ENCODE assay signal across 22 cellular contexts in genomic region chr10:86742230-86742629, GRCh38. TPM values are rescaled to one million over a fixed set of nuclear protein-coding genes. Genes with fewer than 3 reads are reported as not detected.
DNase-seq lines count a peak whose midpoint lies in the region; ATAC-seq, FAIRE-seq and TF ChIP-seq lines count a peak whose summit lies in the region.
"Had no signal": no experiment of that assay in that cellular context is flagged by ENCODE, and none has a peak within 500 bp of the region (broad histone marks: within the 10 kb centered on the region; RNA-seq: fewer than 3 reads in every experiment).

No MANE protein-coding gene starts in this region.

- H3K27me3 ChIP-seq in endothelial cell of umbilical vein (ENCODE audit: control insufficient read depth in 2 of 2, insufficient read depth in 2 of 2, low read length in 2 of 2) (peaks cover 58 to 82% of the 10 kb centered on the region in 2 experiments), neural progenitor cell (no peaks in the 10 kb centered on the region), tibial artery (no peaks in the 10 kb centered on the region)
- H3K27me3 ChIP-seq: MG63, SJCRH30 had no signal

- peaks cover 2% of the 10 kb centered on the region for H3K36me3 Mint-ChIP-seq in neural progenitor cell
- H3K36me3 Mint-ChIP-seq: CD4-positive, alpha-beta memory T cell had no signal

- CTCF ChIA-PET in endothelial cell of umbilical vein (lab: Charles Lee) = interaction anchor here (1.3 to 2.2 kb wide), 3 partner anchors 9 to 48 kb away, joined by 3 to 8 read pairs (median 3); no protein-coding TSS in a partner anchor

- no peak overlapping the region for H3K4me3 Mint-ChIP-seq in neural progenitor cell
- H3K4me3 Mint-ChIP-seq: CD4-positive, alpha-beta memory T cell; H9; HFFc6 had no signal

- no TSS peak for BruUV-seq in endothelial cell of umbilical vein (replicated peaks; lab: Mats Ljungman, UMichigan)

- H3K9me3 Mint-ChIP-seq in neural progenitor cell = no peaks in the 10 kb centered on the region
- H3K9me3 Mint-ChIP-seq: CD4-positive, alpha-beta memory T cell; H9; HFFc6 had no signal

- H3K9ac ChIP-seq in endothelial cell of umbilical vein (replicated peaks; ENCODE audit: extremely low read depth, insufficient read depth, low read length) (no peak overlapping the region), neural progenitor cell (no peak overlapping the region)
- H3K9ac ChIP-seq: BLaER1 had no signal

- no peak overlapping the region for H3K27ac ChIP-seq in endothelial cell of umbilical vein (ENCODE audit: insufficient read depth, low read depth, low read length)
- H3K27ac ChIP-seq in neural progenitor cell = no peak overlapping the region
- peak overlapping the region; percentile 82 to 88 for H3K27ac ChIP-seq in tibial artery
- H3K27ac ChIP-seq: BLaER1, SJCRH30 had no signal

- intact Hi-C loops in endothelial cell of umbilical vein (cut with micrococcal nuclease) (no loop called here), left cardiac atrium (cut with DNase I) (no loop called here), tibial artery (cut with DNase I; ENCODE audit: low total_unique reads) (no loop called here)

- H3K4me3 ChIP-seq in endothelial cell of umbilical vein (replicated peaks in 1 of 3; ENCODE audit: insufficient read depth in 1 of 3, low read depth in 1 of 3, low read length in 3 of 3) (no peak overlapping the region), neural progenitor cell (no peak overlapping the region), tibial artery (no peak overlapping the region)
- H3K4me3 ChIP-seq: BLaER1, MG63, SJCRH30 had no signal

- H3K79me2 ChIP-seq in endothelial cell of umbilical vein (ENCODE audit: control insufficient read depth, insufficient read depth, low read length) (no peaks in the 10 kb centered on the region), neural progenitor cell (ENCODE audit: low read depth) (no peaks in the 10 kb centered on the region)

- POLR2A ChIA-PET in endothelial cell of umbilical vein (lab: Charles Lee) = no interaction called here

- dilution Hi-C loops in endothelial cell of umbilical vein (cut with MboI; ENCODE audit: extremely low pct_ligation_motif_present, low sequenced_read_pairs) = no loop called here

- H3K4me1 Mint-ChIP-seq in neural progenitor cell = no peaks in the 10 kb centered on the region
- H3K4me1 Mint-ChIP-seq: CD4-positive, alpha-beta memory T cell had no signal

- ATAC-seq in left cardiac atrium = peak; percentile 31 to 53
- ATAC-seq: Panc1 had no signal

- no peaks in the 10 kb centered on the region for H3K9me3 ChIP-seq in endothelial cell of umbilical vein (replicated peaks; ENCODE audit: control insufficient read depth, insufficient read depth, low read length)
- H3K9me3 ChIP-seq in neural progenitor cell (ENCODE audit: low read depth) = no peaks in the 10 kb centered on the region
- no peaks in the 10 kb centered on the region for H3K9me3 ChIP-seq in tibial artery
- H3K9me3 ChIP-seq: BLaER1, Caco-2, MG63, SJCRH30 had no signal

- TF ChIP-seq CTCF in endothelial cell of umbilical vein (IDR thresholded peaks at IDR 0.05; ENCODE audit: extremely low read depth in 1 of 2, insufficient read depth in 1 of 2, low read depth in 1 of 2, low read length in 2 of 2) (no peak), neural progenitor cell (IDR thresholded peaks at IDR 0.05) (no peak), tibial artery (IDR thresholded peaks at IDR 0.05) (no peak)

- H3K36me3 ChIP-seq in endothelial cell of umbilical vein (ENCODE audit: control insufficient read depth in 2 of 2, extremely low read depth in 1 of 2, insufficient read depth in 2 of 2, low read length in 2 of 2) = no peaks in the 10 kb centered on the region
- no peaks in the 10 kb centered on the region for H3K36me3 ChIP-seq in neural progenitor cell
- H3K36me3 ChIP-seq in tibial artery = no peaks in the 10 kb centered on the region
- H3K36me3 ChIP-seq: BLaER1, MG63, SJCRH30 had no signal

- peak overlapping the region; percentile 66 for H3K27ac Mint-ChIP-seq in neural progenitor cell
- H3K27ac Mint-ChIP-seq: CD4-positive, alpha-beta memory T cell; HFFc6 had no signal

- peaks cover 6% of the 10 kb centered on the region for H3F3A ChIP-seq in neural progenitor cell (ENCODE audit: low read depth)

- no peak overlapping the region for H3K4me2 ChIP-seq in endothelial cell of umbilical vein (ENCODE audit: insufficient read depth, low read length)
- H3K4me2 ChIP-seq in neural progenitor cell = no peak overlapping the region
- H3K4me2 ChIP-seq: BLaER1 had no signal

- H3K27me3 Mint-ChIP-seq in neural progenitor cell (ENCODE audit: insufficient read depth, low read depth) = peaks cover 2% of the 10 kb centered on the region

- H4K20me1 ChIP-seq in endothelial cell of umbilical vein (replicated peaks; ENCODE audit: control insufficient read depth, extremely low read depth, insufficient read depth, low read length) (peaks cover 12% of the 10 kb centered on the region), neural progenitor cell (ENCODE audit: low read depth) (no peaks in the 10 kb centered on the region)

- H3K4me1 ChIP-seq in endothelial cell of umbilical vein (ENCODE audit: control insufficient read depth, extremely low read depth, insufficient read depth, low read length) (no peaks in the 10 kb centered on the region), neural progenitor cell (no peaks in the 10 kb centered on the region), tibial artery (peaks cover 3 to 36% (median 18%) of the 10 kb centered on the region in 4 donors)
- H3K4me1 ChIP-seq: Caco-2, SJCRH30 had no signal

- H3K9me1 ChIP-seq in endothelial cell of umbilical vein (replicated peaks; ENCODE audit: control insufficient read depth, extremely low read depth, insufficient read depth, low read length) = no peaks in the 10 kb centered on the region

- H2AFZ ChIP-seq in endothelial cell of umbilical vein (ENCODE audit: low read depth, low read length) (no peak overlapping the region), neural progenitor cell (replicated peaks) (no peak overlapping the region)

- no peak for DNase-seq in endothelial cell of umbilical vein (ENCODE audit: low read depth, low spot score)
- DNase-seq in left cardiac atrium = no peak
- DNase-seq in neural progenitor cell (ENCODE audit: low spot score) = no peak
- DNase-seq in tibial artery = peak in 1 of 2 donors; percentile 74
- no peak for DNase-seq in AG08395 (ENCODE audit: low spot score)
- no peak for DNase-seq in NCI-H69 (lab: John Stamatoyannopoulos, UW)
- DNase-seq in HPDE6-E6E7 (ENCODE audit: extremely low spot score) = no peak
- DNase-seq: Caco-2; CD4-positive, alpha-beta memory T cell; DMS 273 treated with DMSO at 0.1 percent for 48 hours; DMS79 treated with DMSO at 0.1 percent for 48 hours; H9; HFFc6; MG63; NCI-H1048; NCI-H1417 treated with DMSO at 0.1 percent for 48 hours; NCI-H187; NCI-H446 treated with DMSO at 0.1 percent for 48 hours; NCI-H748 treated with DMSO at 0.1 percent for 48 hours; SJCRH30 had no signal

- TF ChIP-seq POLR2A in endothelial cell of umbilical vein (IDR thresholded peaks at IDR 0.05; ENCODE audit: low read depth, low read length) = no peak

- peak; percentile 4 for FAIRE-seq in endothelial cell of umbilical vein (lab: Jason Lieb, UNC)

TF ChIP-seq in endothelial cell of umbilical vein, 7 proteins besides CTCF, POLR2A, EP300 and RAD21:
- TF ChIP-seq EZH2 (IDR thresholded peaks at IDR 0.05; ENCODE audit: borderline replicate concordance, low read depth, low read length, severe bottlenecking) = no peak
- no peak for TF ChIP-seq GATA2 (IDR thresholded peaks at IDR 0.05; ENCODE audit: insufficient read depth, insufficient read length, low read depth, low read length)
- no peak for TF ChIP-seq POLR2AphosphoS5 (IDR thresholded peaks at IDR 0.05; ENCODE audit: insufficient read depth, low read depth, low read length)
- TF ChIP-seq MAX (IDR thresholded peaks at IDR 0.05; ENCODE audit: insufficient read depth, insufficient read length) = no peak
- TF ChIP-seq MYC (IDR thresholded peaks at IDR 0.05; ENCODE audit: low read depth, low read length) = no peak
- TF ChIP-seq JUN (IDR thresholded peaks at IDR 0.05; ENCODE audit: borderline replicate concordance, insufficient read depth, insufficient read length, low read depth) = no peak
- TF ChIP-seq FOS (IDR thresholded peaks at IDR 0.05; ENCODE audit: borderline replicate concordance, insufficient read depth, low read length) = no peak

RNA-seq across cellular contexts. Expression of gene BMPR1A, which starts 14.2 kb away (rescaled TPM):
- total RNA-seq in endothelial cell of umbilical vein = not detected in 2 replicates
- polyA plus RNA-seq in endothelial cell of umbilical vein = not detected in 2 replicates
- polyA plus RNA-seq in endothelial cell of umbilical vein (2011; cell fraction: cytosol; rRNA removed) = 0.01 and 0.04 TPM in 2 replicates
- 0.03 TPM in 1 of 2 replicates, not detected in the other for polyA plus RNA-seq in endothelial cell of umbilical vein (2011; cell fraction: nucleus; rRNA removed)
- 0.41 and 0.44 TPM in 2 replicates for polyA plus RNA-seq in endothelial cell of umbilical vein (2012)
- polyA minus RNA-seq in endothelial cell of umbilical vein = 0.04 TPM in 1 of 2 replicates, not detected in the other
- 23.9 TPM for polyA minus RNA-seq in endothelial cell of umbilical vein (2011; cell fraction: cytosol; rRNA and poly(A)+ RNA removed)
- not detected in 2 replicates for polyA minus RNA-seq in endothelial cell of umbilical vein (2011; cell fraction: nucleus; rRNA and poly(A)+ RNA removed)
- 10 to 100 TPM; 46.2 to 56.8 TPM for total RNA-seq in left cardiac atrium
- total RNA-seq in neural progenitor cell (ENCODE audit: low replicate concordance) = 60.8 and 76.2 TPM in 2 replicates

Comparison
In these comparisons a context has a peak if more than half of its experiments do, and no peak if none do; other contexts are left out.
1. H3K27ac ChIP-seq: peak in tibial artery (2 of 2); none in endothelial cell of umbilical vein (single experiment) and neural progenitor cell (single experiment).
2. RNA of gene BMPR1A, which starts 14.2 kb away (total RNA-seq): 60.8 to 76.2 TPM in neural progenitor cell and 46.2 to 56.8 TPM in left cardiac atrium; not detected in endothelial cell of umbilical vein; every median in the first group is over 10 times any median in the second.